27 cellular contexts compared by ENCODE assay signal in genomic region chr16:84817206-84817605, GRCh38.
"Had no signal": no experiment of that assay in that cellular context is flagged by ENCODE, and none has a peak within 500 bp of the region (broad histone marks: within the 10 kb centered on the region; RNA-seq: fewer than 3 reads in every experiment).

No MANE protein-coding gene starts in this region.

- H3K79me2 ChIP-seq: parathyroid adenoma had no signal

- H3K4me1 ChIP-seq: parathyroid adenoma had no signal

- ATAC-seq: left colon; naive thymus-derived CD4-positive, alpha-beta T cell; natural killer cell treated with Interleukin-12 subunit alpha and Interleukin-12 subunit beta and Interleukin-15 and Interleukin-18, amount 100 ng/mL, for 72 hours; right lobe of liver; stimulated activated memory B cell treated with anti-CD40 and anti-IgM and Interleukin-4, amounts not matched to agents 10 μg/mL and 1 μg/mL and 100 μg/mL, for 72 hours; stimulated activated naive CD8-positive, alpha-beta T cell treated with anti-CD3 and anti-CD28 coated beads, Interleukin-15, amount 100 ng/mL, for 72 hours had no signal

- H3K4me3 Mint-ChIP-seq: immature natural killer cell; mesothelial cell of epicardium; naive thymus-derived CD4-positive, alpha-beta T cell; natural killer cell treated with Interleukin-12 subunit alpha and Interleukin-12 subunit beta and Interleukin-15 and Interleukin-18, amount 100 ng/mL, for 72 hours; stimulated activated memory B cell treated with anti-CD40 and anti-IgM and Interleukin-4, amounts not matched to agents 10 μg/mL and 1 μg/mL and 100 μg/mL, for 72 hours; stimulated activated naive CD8-positive, alpha-beta T cell treated with anti-CD3 and anti-CD28 coated beads, Interleukin-15, amount 100 ng/mL, for 72 hours had no signal

- H2AFZ ChIP-seq: parathyroid adenoma had no signal

- DNase-seq: hypothalamus; immature natural killer cell; left colon; left ventricle myocardium inferior; mesendoderm; naive thymus-derived CD4-positive, alpha-beta T cell; nucleus accumbens; right lobe of liver; stimulated activated CD4-positive, alpha-beta T cell treated with anti-CD3 and anti-CD28 coated beads, Interleukin-1b, Interleukin-23, amount 100 ng/mL, for 48 hours; stimulated activated CD4-positive, alpha-beta T cell treated with anti-CD3 and anti-CD28 coated beads, Interleukin-2, amount 100 ng/mL, for 48 hours; stimulated activated CD4-positive, alpha-beta T cell treated with anti-CD3 and anti-CD28 coated beads, Interleukin-4, amount 100 ng/mL, for 4 hours; stimulated activated CD8-positive, alpha-beta memory T cell treated with anti-CD3 and anti-CD28 coated beads, Interleukin-4, amount 100 ng/mL, for 48 hours; stimulated activated naive CD4-positive, alpha-beta T cell treated with Interleukin-2 at 50 U/mL for 16 hours; stimulated activated naive CD8-positive, alpha-beta T cell treated with anti-CD3 and anti-CD28 coated beads, Interleukin-15, amount 100 ng/mL, for 72 hours; substantia nigra; upper lobe of left lung had no signal

- H3K36me3 ChIP-seq: left ventricle myocardium inferior, right atrium auricular region, right lobe of liver, tibial nerve, upper lobe of left lung, vagina had no signal

- H3K9ac ChIP-seq: parathyroid adenoma had no signal

- H3K27ac Mint-ChIP-seq: immature natural killer cell; mesothelial cell of epicardium; natural killer cell treated with Interleukin-12 subunit alpha and Interleukin-12 subunit beta and Interleukin-15 and Interleukin-18, amount 100 ng/mL, for 72 hours; stimulated activated memory B cell treated with anti-CD40 and anti-IgM and Interleukin-4, amounts not matched to agents 10 μg/mL and 1 μg/mL and 100 μg/mL, for 72 hours; stimulated activated naive CD8-positive, alpha-beta T cell treated with anti-CD3 and anti-CD28 coated beads, Interleukin-15, amount 100 ng/mL, for 72 hours had no signal

- H3K36me3 Mint-ChIP-seq: immature natural killer cell; mesothelial cell of epicardium; naive thymus-derived CD4-positive, alpha-beta T cell; natural killer cell treated with Interleukin-12 subunit alpha and Interleukin-12 subunit beta and Interleukin-15 and Interleukin-18, amount 100 ng/mL, for 72 hours; stimulated activated memory B cell treated with anti-CD40 and anti-IgM and Interleukin-4, amounts not matched to agents 10 μg/mL and 1 μg/mL and 100 μg/mL, for 72 hours had no signal

- H3K9me3 Mint-ChIP-seq: mesothelial cell of epicardium; natural killer cell treated with Interleukin-12 subunit alpha and Interleukin-12 subunit beta and Interleukin-15 and Interleukin-18, amount 100 ng/mL, for 72 hours; stimulated activated memory B cell treated with anti-CD40 and anti-IgM and Interleukin-4, amounts not matched to agents 10 μg/mL and 1 μg/mL and 100 μg/mL, for 72 hours; stimulated activated naive CD8-positive, alpha-beta T cell treated with anti-CD3 and anti-CD28 coated beads, Interleukin-15, amount 100 ng/mL, for 72 hours had no signal

- H3K9me3 ChIP-seq: left ventricle myocardium inferior, right atrium auricular region, right lobe of liver, tibial nerve, upper lobe of left lung, vagina had no signal

- FAIRE-seq: islet of Langerhans, kidney had no signal

- H3K4me2 ChIP-seq: smooth muscle cell had no signal

- H3K4me3 ChIP-seq: left ventricle myocardium inferior, lung, right atrium auricular region, right lobe of liver, smooth muscle cell, tibial nerve, upper lobe of left lung, vagina had no signal

- H3K27me3 ChIP-seq: right atrium auricular region, tibial nerve, upper lobe of left lung, vagina had no signal

- H3K27ac ChIP-seq: left ventricle myocardium inferior, parathyroid adenoma, right atrium auricular region, right lobe of liver, upper lobe of left lung, vagina had no signal
